Comparison of ENCODE assay signal across 8 cellular contexts in the genomic region with DNA sequence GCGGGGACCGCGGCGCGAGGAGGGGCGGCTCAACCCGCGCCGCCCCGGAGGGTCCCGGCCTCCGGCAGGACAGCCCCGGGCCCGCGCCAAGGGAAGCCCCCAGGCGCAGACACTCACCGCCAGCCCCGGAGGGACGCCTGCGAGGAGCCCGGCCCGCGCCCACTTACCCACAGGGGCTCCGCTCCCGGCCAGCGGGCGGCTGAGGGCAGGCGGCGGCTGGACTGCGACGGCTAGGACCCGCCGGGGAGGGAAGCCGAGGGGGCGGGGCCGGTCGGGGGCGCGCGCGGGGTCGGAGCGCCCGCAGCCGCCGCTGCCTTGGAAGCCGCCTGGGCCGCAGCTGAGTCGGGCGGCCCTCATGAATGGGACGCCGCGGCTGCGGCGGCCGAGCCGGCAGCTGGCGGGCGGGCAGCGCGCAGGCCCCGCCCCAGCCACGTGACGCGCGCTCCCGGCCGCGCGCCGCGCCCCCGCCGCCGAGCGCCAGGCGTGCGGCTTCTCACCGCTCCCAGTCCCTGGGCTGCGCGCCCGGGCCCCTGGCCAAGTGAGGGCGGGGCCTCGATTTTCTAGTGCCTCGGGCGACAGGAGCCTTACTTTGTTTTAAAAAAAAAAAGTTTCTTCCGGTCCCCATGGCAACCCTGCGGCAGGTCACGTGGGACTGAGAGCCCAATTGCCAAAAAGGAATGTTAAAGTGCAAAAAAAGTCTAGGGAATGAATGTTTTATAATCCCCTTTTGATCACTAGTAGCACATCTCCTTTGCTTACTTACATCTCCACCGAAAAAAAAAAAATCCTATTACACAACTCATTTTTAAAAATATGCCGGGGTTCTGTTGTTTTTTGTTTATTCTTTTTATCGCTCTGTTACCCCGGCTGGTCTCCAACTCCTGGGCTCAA. TPM values are rescaled to one million over a fixed set of nuclear protein-coding genes. Genes with fewer than 3 reads are reported as not detected.
A peak's percentile ranks its signal among the peaks of the same experiment; 100 is the strongest.
DNase-seq lines count a peak whose midpoint lies in the region; ATAC-seq and TF ChIP-seq lines count a peak whose summit lies in the region.

A gene with protein sequence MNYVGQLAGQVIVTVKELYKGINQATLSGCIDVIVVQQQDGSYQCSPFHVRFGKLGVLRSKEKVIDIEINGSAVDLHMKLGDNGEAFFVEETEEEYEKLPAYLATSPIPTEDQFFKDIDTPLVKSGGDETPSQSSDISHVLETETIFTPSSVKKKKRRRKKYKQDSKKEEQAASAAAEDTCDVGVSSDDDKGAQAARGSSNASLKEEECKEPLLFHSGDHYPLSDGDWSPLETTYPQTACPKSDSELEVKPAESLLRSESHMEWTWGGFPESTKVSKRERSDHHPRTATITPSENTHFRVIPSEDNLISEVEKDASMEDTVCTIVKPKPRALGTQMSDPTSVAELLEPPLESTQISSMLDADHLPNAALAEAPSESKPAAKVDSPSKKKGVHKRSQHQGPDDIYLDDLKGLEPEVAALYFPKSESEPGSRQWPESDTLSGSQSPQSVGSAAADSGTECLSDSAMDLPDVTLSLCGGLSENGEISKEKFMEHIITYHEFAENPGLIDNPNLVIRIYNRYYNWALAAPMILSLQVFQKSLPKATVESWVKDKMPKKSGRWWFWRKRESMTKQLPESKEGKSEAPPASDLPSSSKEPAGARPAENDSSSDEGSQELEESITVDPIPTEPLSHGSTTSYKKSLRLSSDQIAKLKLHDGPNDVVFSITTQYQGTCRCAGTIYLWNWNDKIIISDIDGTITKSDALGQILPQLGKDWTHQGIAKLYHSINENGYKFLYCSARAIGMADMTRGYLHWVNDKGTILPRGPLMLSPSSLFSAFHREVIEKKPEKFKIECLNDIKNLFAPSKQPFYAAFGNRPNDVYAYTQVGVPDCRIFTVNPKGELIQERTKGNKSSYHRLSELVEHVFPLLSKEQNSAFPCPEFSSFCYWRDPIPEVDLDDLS (minus strand): TSS at position 225 of the 891 bp plus-strand sequence. CDS start 52,304 bp downstream, outside the sequence.

- H3K27me3 ChIP-seq in DOHH2 (ENCODE audit: control insufficient read depth, low read length): no peaks in the 10 kb centered on the region
- H3K27me3 ChIP-seq in GM23338 (ENCODE audit: insufficient read depth): no peaks in the 10 kb centered on the region
- H3K27me3 ChIP-seq in esophagus squamous epithelium: peaks cover 0 to 56% (median 0%) of the 10 kb centered on the region in 4 donors

- peaks cover 5% of the 10 kb centered on the region for H3K27me3 Mint-ChIP-seq in GM23338 (ENCODE audit: insufficient read depth, low read depth, poor library complexity)

- H3K9me3 ChIP-seq in DOHH2 (ENCODE audit: control insufficient read depth, insufficient read depth, low read length): no peaks in the 10 kb centered on the region
- H3K9me3 ChIP-seq in esophagus squamous epithelium: no peaks in the 10 kb centered on the region

- peaks cover 34% of the 10 kb centered on the region for H3K79me2 ChIP-seq in DOHH2 (ENCODE audit: control insufficient read depth, low read length)
- peaks cover 30% of the 10 kb centered on the region for H3K79me2 ChIP-seq in GM23338 (replicated peaks; ENCODE audit: insufficient read depth)

- peaks cover 39% of the 10 kb centered on the region for H3K4me1 Mint-ChIP-seq in GM23338

- H3K9me3 Mint-ChIP-seq in GM23338: no peaks in the 10 kb centered on the region

- H3K4me3 ChIP-seq in DOHH2 (ENCODE audit: low read length): peak within 1 kb of the TSS; percentile 75
- H3K4me3 ChIP-seq in GM23338: peak within 1 kb of the TSS; percentile 70
- H3K4me3 ChIP-seq in esophagus squamous epithelium: peak within 1 kb of the TSS; percentile 66 to 94 (median 85)

- no peaks in the 10 kb centered on the region for H3K9me2 ChIP-seq in DOHH2 (replicated peaks; ENCODE audit: control insufficient read depth, low read length)
- no peaks in the 10 kb centered on the region for H3K9me2 ChIP-seq in GM23338 (ENCODE audit: insufficient read depth)

- peak; percentile 86 for ATAC-seq in GM23338

- peak within 1 kb of the TSS; percentile 95 for H3K27ac Mint-ChIP-seq in GM23338

- H3K4me2 ChIP-seq in DOHH2 (ENCODE audit: low read length): peak within 1 kb of the TSS; percentile 78
- peak within 1 kb of the TSS; percentile 82 for H3K4me2 ChIP-seq in GM23338

- H3F3A ChIP-seq in DOHH2 (ENCODE audit: control insufficient read depth, insufficient read depth): no peaks in the 10 kb centered on the region
- 0 out of 2 replicates have a peak, but pooled peaks cover 9% of the 10 kb centered on the region for H3F3A ChIP-seq in GM23338 (replicated peaks; ENCODE audit: low read depth)

- peaks cover 13% of the 10 kb centered on the region for H3K36me3 ChIP-seq in DOHH2 (ENCODE audit: control insufficient read depth, low read length)
- H3K36me3 ChIP-seq in GM23338 (ENCODE audit: insufficient read depth): no peaks in the 10 kb centered on the region
- H3K36me3 ChIP-seq in esophagus squamous epithelium: peaks cover 0 to 5% (median 0%) of the 10 kb centered on the region in 3 donors

- DNase-seq in GM23338 (ENCODE audit: low spot score) (peak; percentile 98), Kasumi-1 (lab: John Stamatoyannopoulos, UW) (peak; percentile 90 to 94), RKO (ENCODE audit: low spot score) (peak; percentile 95), activated T-helper 1 cell treated with Interleukin-2 at 50 U/mL for 16 hours (ENCODE audit: low read depth) (peak; percentile 96), esophagus squamous epithelium (lab: John Stamatoyannopoulos, UW) (peak; percentile 89), myocyte (ENCODE audit: low read depth) (peak; percentile 96)
- DNase-seq in stimulated activated CD8-positive, alpha-beta memory T cell treated with anti-CD3 and anti-CD28 coated beads, Interleukin-7, amount 100 ng/mL, for 4 hours (ENCODE audit: low read depth in 2 of 2): peak; percentile 93 to 95

- 3 to 4% methylated on average over 7 of the region's 93 CpGs for WGBS in esophagus squamous epithelium, 2 donors

- peak within 1 kb of the TSS; percentile 98 for H3K4me3 Mint-ChIP-seq in GM23338

- TF ChIP-seq CTCF in DOHH2 (IDR thresholded peaks at IDR 0.05; ENCODE audit: low read depth, low read length, poor library complexity, severe bottlenecking): no peak
- no peak for TF ChIP-seq CTCF in GM23338 (conservative IDR thresholded peaks at IDR 0.05; ENCODE audit: low read depth in 2 of 2)
- no peak for TF ChIP-seq CTCF in esophagus squamous epithelium (IDR thresholded peaks at IDR 0.05)

- H3K36me3 Mint-ChIP-seq in GM23338 (ENCODE audit: low read depth): peaks cover 17% of the 10 kb centered on the region

- H3K4me1 ChIP-seq in DOHH2 (ENCODE audit: control insufficient read depth, low read length) (peaks cover 40% of the 10 kb centered on the region), GM23338 (ENCODE audit: insufficient read depth) (peaks cover 7% of the 10 kb centered on the region; the same call in 1 of the 2 replicates), esophagus squamous epithelium (peaks cover 11 to 71% (median 21%) of the 10 kb centered on the region in 3 donors)

- intact Hi-C loops in esophagus squamous epithelium (cut with DNase I): no loop called here

- peak within 1 kb of the TSS; percentile 20; the same call in 1 of the 2 replicates for H2AFZ ChIP-seq in GM23338

- TF ChIP-seq POLR2A in esophagus squamous epithelium (IDR thresholded peaks at IDR 0.05): peak in 2 of 4 donors; percentile 73 to 75

- peak within 1 kb of the TSS; percentile 39 for H3K27ac ChIP-seq in DOHH2 (ENCODE audit: low read depth, low read length)
- peak within 1 kb of the TSS; percentile 65 for H3K27ac ChIP-seq in GM23338 (ENCODE audit: low read depth)
- H3K27ac ChIP-seq in esophagus squamous epithelium: peak within 1 kb of the TSS; percentile 83 to 98 (median 90)

- no peaks in the 10 kb centered on the region for H4K20me1 ChIP-seq in DOHH2 (ENCODE audit: control insufficient read depth, insufficient read depth, low read depth, low read length)
- no peaks in the 10 kb centered on the region; the same call in 1 of the 2 replicates for H4K20me1 ChIP-seq in GM23338 (replicated peaks; ENCODE audit: insufficient read depth)

TF ChIP-seq in GM23338, 12 proteins besides CTCF, POLR2A, EP300 and RAD21:
- TF ChIP-seq ZNF114 (CRISPR knock-in tag; IDR thresholded peaks at IDR 0.05) (no peak), POLR2AphosphoS5 (IDR thresholded peaks at IDR 0.05; ENCODE audit: low read depth) (peak; percentile 37; the same call in 1 of the 2 replicates)

RNA-seq across cellular contexts. Expression of the gene that starts here (rescaled TPM):
- 10.5 and 10.8 TPM in 2 replicates for total RNA-seq in GM23338 (2014; rRNA removed; shearing (Covaris generic))
- polyA plus RNA-seq in GM23338 (2016; fragmentation: Nextera tagmentation; extraction: Ambion mirVana): 9.0 and 10.1 TPM in 2 replicates
- total RNA-seq in esophagus squamous epithelium (10 to 100 TPM in 2 of 4 donors, 1 to 10 TPM in 2; 7.2 to 17.9 (median 12.6) TPM), myocyte (22.9 and 28.7 TPM in 2 replicates)
- 14.7 TPM for polyA plus RNA-seq in myocyte (2012)

Comparison
In these comparisons a context has a peak if more than half of its experiments do, and no peak if none do; other contexts are left out.
1. Peak in every context shown above with its lines: DNase-seq, ATAC-seq, H3K4me3 ChIP-seq and H3K27ac ChIP-seq.
2. H3K27ac ChIP-seq: peak in every context shown above with its lines; median percentile 90 in esophagus squamous epithelium; 65 in GM23338; 39 in DOHH2.